1 cellular context compared by ENCODE assay signal in genomic region chr1:161021168-161021958, GRCh38.
TF ChIP-seq lines count a peak whose summit lies in the region.

No MANE protein-coding gene starts in this region.

TF ChIP-seq in HepG2, 621 proteins besides CTCF, POLR2A, EP300 and RAD21 (continued from another document and continues in another):
- peak; percentile 21 for TF ChIP-seq ZNF407 (CRISPR knock-in tag; IDR thresholded peaks at IDR 0.05; ENCODE audit: not compliant biosample characterization)
- no peak for TF ChIP-seq JARID2 (CRISPR knock-in tag; IDR thresholded peaks at IDR 0.05; ENCODE audit: insufficient replicate concordance)
- TF ChIP-seq HMGXB3 (CRISPR knock-in tag; IDR thresholded peaks at IDR 0.05; ENCODE audit: borderline replicate concordance), result peak; percentile 99
- no peak for TF ChIP-seq ZNF776 (CRISPR knock-in tag; IDR thresholded peaks at IDR 0.05)
- TF ChIP-seq SMAD1 (CRISPR knock-in tag; IDR thresholded peaks at IDR 0.05; ENCODE audit: borderline replicate concordance, low read depth), result no peak
- no peak for TF ChIP-seq ARID3A (IDR thresholded peaks at IDR 0.05; ENCODE audit: low read depth, low read length)
- peak; percentile 87 for TF ChIP-seq TBX3 (IDR thresholded peaks at IDR 0.05; ENCODE audit: borderline replicate concordance)
- TF ChIP-seq ZNF432 (CRISPR knock-in tag; IDR thresholded peaks at IDR 0.05; ENCODE audit: borderline replicate concordance), result no peak
- peak; percentile 62 for TF ChIP-seq RFX5 (IDR thresholded peaks at IDR 0.05; ENCODE audit: low read depth, low read length)
- peak; percentile 85 for TF ChIP-seq TBX2 (CRISPR knock-in tag; IDR thresholded peaks at IDR 0.05; ENCODE audit: borderline replicate concordance)
- peak; percentile 45; the same call in 1 of the 2 replicates for TF ChIP-seq FOXJ3 (CRISPR knock-in tag; IDR thresholded peaks at IDR 0.05; ENCODE audit: borderline replicate concordance)
- TF ChIP-seq EEA1 (CRISPR knock-in tag; IDR thresholded peaks at IDR 0.05; ENCODE audit: borderline replicate concordance), result no peak
- TF ChIP-seq PAF1 (CRISPR knock-in tag; IDR thresholded peaks at IDR 0.05), result no peak
- no peak for TF ChIP-seq ZMYM2 (CRISPR knock-in tag; IDR thresholded peaks at IDR 0.05)
- TF ChIP-seq SNAI1 (CRISPR knock-in tag; IDR thresholded peaks at IDR 0.05; ENCODE audit: borderline replicate concordance), result 0 out of 2 replicates have a peak, but pooled peaks have one; percentile 4
- TF ChIP-seq THAP7 (CRISPR knock-in tag; IDR thresholded peaks at IDR 0.05), result no peak
- no peak; the same call in 1 of the 2 replicates for TF ChIP-seq ZNF678 (CRISPR knock-in tag; IDR thresholded peaks at IDR 0.05)
- no peak; the same call in 1 of the 2 replicates for TF ChIP-seq KDM2A (CRISPR knock-in tag; IDR thresholded peaks at IDR 0.05; ENCODE audit: borderline replicate concordance, low read depth)
- TF ChIP-seq ZNF317 (CRISPR knock-in tag; IDR thresholded peaks at IDR 0.05), result 0 out of 2 replicates have a peak, but pooled peaks have one; percentile 2
- TF ChIP-seq IRX3 (CRISPR knock-in tag; IDR thresholded peaks at IDR 0.05; ENCODE audit: borderline replicate concordance, low read depth), result no peak
- no peak for TF ChIP-seq SMARCE1 (IDR thresholded peaks at IDR 0.05; ENCODE audit: borderline replicate concordance)
- no peak for TF ChIP-seq ZKSCAN8 (CRISPR knock-in tag; IDR thresholded peaks at IDR 0.05; ENCODE audit: borderline replicate concordance)
- no peak for TF ChIP-seq ZNF839 (CRISPR knock-in tag; IDR thresholded peaks at IDR 0.05; ENCODE audit: borderline replicate concordance)
- TF ChIP-seq ZFP82 (CRISPR knock-in tag; IDR thresholded peaks at IDR 0.05; ENCODE audit: borderline replicate concordance), result 0 out of 2 replicates have a peak, but pooled peaks have one; percentile 50
- no peak for TF ChIP-seq ZNF720 (CRISPR knock-in tag; IDR thresholded peaks at IDR 0.05)
- TF ChIP-seq ZNF251 (CRISPR knock-in tag; IDR thresholded peaks at IDR 0.05), result no peak
- no peak for TF ChIP-seq LRRFIP1 (CRISPR knock-in tag; conservative IDR thresholded peaks at IDR 0.05)
- no peak for TF ChIP-seq ZNF274 (CRISPR knock-in tag; IDR thresholded peaks at IDR 0.05)
- peak; percentile 58; the same call in 1 of the 2 replicates for TF ChIP-seq HOXA3 (CRISPR knock-in tag; IDR thresholded peaks at IDR 0.05)
- TF ChIP-seq ZNF326 (CRISPR knock-in tag; IDR thresholded peaks at IDR 0.05; ENCODE audit: borderline replicate concordance), result no peak
- TF ChIP-seq SP4 (CRISPR knock-in tag; IDR thresholded peaks at IDR 0.05), result peak; percentile 47; the same call in 1 of the 2 replicates
- 0 out of 2 replicates have a peak, but pooled peaks have one; percentile 31 for TF ChIP-seq SKIL (CRISPR knock-in tag; IDR thresholded peaks at IDR 0.05; ENCODE audit: borderline replicate concordance)
- no peak for TF ChIP-seq ZNF766 (CRISPR knock-in tag; IDR thresholded peaks at IDR 0.05; ENCODE audit: borderline replicate concordance)
- TF ChIP-seq SRY (CRISPR knock-in tag; IDR thresholded peaks at IDR 0.05), result no peak
- TF ChIP-seq TEAD3 (CRISPR knock-in tag; optimal IDR thresholded peaks at IDR 0.05; ENCODE audit: borderline replicate concordance), result peak; percentile 55
- TF ChIP-seq ZMYM3 (CRISPR knock-in tag; IDR thresholded peaks at IDR 0.05), result peak; percentile 96
- TF ChIP-seq RBM22 (optimal IDR thresholded peaks at IDR 0.05; ENCODE audit: low read length), result no peak
- no peak for TF ChIP-seq MXI1 (IDR thresholded peaks at IDR 0.05; ENCODE audit: borderline replicate concordance, low read depth, low read length)
- TF ChIP-seq PHF5A (CRISPR knock-in tag; IDR thresholded peaks at IDR 0.05; ENCODE audit: low read depth, unreplicated experiment), result no peak
- TF ChIP-seq SOX5 (CRISPR knock-in tag; IDR thresholded peaks at IDR 0.05; ENCODE audit: borderline replicate concordance), result no peak
- peak; percentile 98 for TF ChIP-seq RFXAP (CRISPR knock-in tag; IDR thresholded peaks at IDR 0.05; ENCODE audit: borderline replicate concordance)
